ENCODE assay signal across 24 cellular contexts in the genomic region with DNA sequence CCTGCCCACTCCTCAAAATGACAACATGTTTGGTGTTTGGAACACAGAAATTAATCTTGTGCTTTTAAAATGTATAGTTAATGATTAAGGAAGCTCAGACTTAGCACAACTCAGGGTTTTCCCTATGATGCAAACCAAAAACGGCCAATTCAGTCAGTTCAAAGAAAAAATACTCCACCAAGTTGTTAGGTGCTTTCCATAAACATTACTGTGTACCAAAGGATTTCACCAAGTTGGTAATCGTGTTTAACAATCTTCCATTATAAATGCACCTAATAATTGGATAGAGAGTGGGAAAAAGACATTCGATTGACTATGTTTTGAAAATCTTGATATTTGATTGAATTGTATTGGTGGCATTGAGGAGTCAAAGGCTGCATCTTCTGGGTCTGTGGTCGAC. TPM values are rescaled to one million over a fixed set of nuclear protein-coding genes. Genes with fewer than 3 reads are reported as not detected.
A peak's percentile ranks its signal among the peaks of the same experiment; 100 is the strongest.
DNase-seq lines count a peak whose midpoint lies in the region; ATAC-seq and TF ChIP-seq lines count a peak whose summit lies in the region.
"Had no signal": no experiment of that assay in that cellular context is flagged by ENCODE, and none has a peak within 500 bp of the region (broad histone marks: within the 10 kb centered on the region; RNA-seq: fewer than 3 reads in every experiment).

No MANE protein-coding gene starts in this region.

- no peaks in the 10 kb centered on the region for H3K36me3 Mint-ChIP-seq in activated naive CD4-positive, alpha-beta T cell treated with anti-CD3 and anti-CD28 coated beads, Interleukin-2, amount 50 U/mL, for 24 hours

- TF ChIP-seq POLR2A in heart left ventricle (IDR thresholded peaks at IDR 0.05), result no peak

- H3K4me3 ChIP-seq in SU-DHL-6 (ENCODE audit: insufficient read depth, low read length, poor library complexity, severe bottlenecking), result no peak overlapping the region
- H3K4me3 ChIP-seq in colonic mucosa, result no peak overlapping the region
- no peak overlapping the region for H3K4me3 ChIP-seq in heart left ventricle
- H3K4me3 ChIP-seq: BLaER1, GM23248, smooth muscle cell, tibial nerve had no signal

- ATAC-seq in heart left ventricle (no peak), GM21515 (IDR thresholded peaks at IDR 0.05; ENCODE audit: unreplicated experiment) (no peak)
- ATAC-seq: right cardiac atrium, Right ventricle myocardium inferior had no signal

- TF ChIP-seq CTCF in SU-DHL-6 (IDR thresholded peaks at IDR 0.05; ENCODE audit: insufficient read depth, low read length, poor library complexity, severe bottlenecking) (no peak), colonic mucosa (IDR thresholded peaks at IDR 0.05) (no peak), heart left ventricle (IDR thresholded peaks at IDR 0.05) (no peak)

- DNase-seq in activated naive CD4-positive, alpha-beta T cell treated with Interleukin-2 at 50 U/mL for 16 hours, result no peak
- DNase-seq in colonic mucosa, result no peak
- DNase-seq in heart left ventricle, result no peak
- no peak for DNase-seq in NCI-H1436 (lab: John Stamatoyannopoulos, UW)
- DNase-seq: activated effector memory CD4-positive, alpha-beta T cell treated with Interleukin-2 at 50 U/mL for 16 hours; central memory CD4-positive, alpha-beta T cell; COR-L47; GM23248; Kasumi-1; NCI-H1417; NCI-H2081; NCI-H226; NCI-H526 treated with DMSO at 0.1 percent for 48 hours; right cardiac atrium; SK-N-SH; stimulated activated CD4-positive, alpha-beta T cell treated with anti-CD3 and anti-CD28 coated beads, Interleukin-1b, Interleukin-23, amount 100 ng/mL, for 48 hours had no signal

- no peak overlapping the region for H3K4me2 ChIP-seq in SU-DHL-6 (ENCODE audit: low read depth, low read length, poor library complexity, severe bottlenecking)
- H3K4me2 ChIP-seq: BLaER1, SK-N-SH, smooth muscle cell had no signal

- H4K20me1 ChIP-seq in SU-DHL-6 (ENCODE audit: low read depth, low read length), result no peaks in the 10 kb centered on the region
- H4K20me1 ChIP-seq: BLaER1 had no signal

- H2AFZ ChIP-seq in SU-DHL-6 (ENCODE audit: low read depth, low read length, severe bottlenecking), result peak overlapping the region; percentile 18
- H2AFZ ChIP-seq: GM23248 had no signal

- peak overlapping the region; percentile 63 for H3K27ac Mint-ChIP-seq in activated naive CD4-positive, alpha-beta T cell treated with anti-CD3 and anti-CD28 coated beads, Interleukin-2, amount 50 U/mL, for 24 hours

- H3K9me3 Mint-ChIP-seq in activated naive CD4-positive, alpha-beta T cell treated with anti-CD3 and anti-CD28 coated beads, Interleukin-2, amount 50 U/mL, for 24 hours, result no peaks in the 10 kb centered on the region

- no peak overlapping the region for H3K4me3 Mint-ChIP-seq in activated naive CD4-positive, alpha-beta T cell treated with anti-CD3 and anti-CD28 coated beads, Interleukin-2, amount 50 U/mL, for 24 hours

- H3K9ac ChIP-seq in SU-DHL-6 (ENCODE audit: low read length) (no peak overlapping the region), colonic mucosa (ENCODE audit: low read depth in 2 of 2, low read length in 2 of 2) (no peak overlapping the region)
- H3K9ac ChIP-seq: BLaER1, GM23248, SK-N-SH had no signal

- no peaks in the 10 kb centered on the region for H3K27me3 Mint-ChIP-seq in activated naive CD4-positive, alpha-beta T cell treated with anti-CD3 and anti-CD28 coated beads, Interleukin-2, amount 50 U/mL, for 24 hours

- H3K27ac ChIP-seq in SU-DHL-6 (ENCODE audit: low read depth, low read length), result no peak overlapping the region
- H3K27ac ChIP-seq in colonic mucosa, result peak overlapping the region; percentile 13
- H3K27ac ChIP-seq in heart left ventricle, result no peak overlapping the region
- H3K27ac ChIP-seq: BLaER1, GM23248, tibial nerve had no signal

- H3K4me1 ChIP-seq in colonic mucosa (peaks cover 7% of the 10 kb centered on the region), heart left ventricle (peaks cover 0 to 31% (median 0%) of the 10 kb centered on the region in 12 donors)

- intact Hi-C loops in colonic mucosa (cut with DNase I), result no loop called here
- intact Hi-C loops in heart left ventricle (cut with DNase I), result no loop called here

- WGBS in heart left ventricle, 4 donors, result 86 to 93% (median 91%) methylated on average over 4 of the region's 4 CpGs

- H3F3A ChIP-seq in SU-DHL-6 (ENCODE audit: insufficient read depth), result peaks cover 36% of the 10 kb centered on the region

- H3K9me2 ChIP-seq in SU-DHL-6 (replicated peaks; ENCODE audit: insufficient read depth, low read length), result no peaks in the 10 kb centered on the region
- H3K9me2 ChIP-seq: SK-N-SH had no signal

- H3K27me3 ChIP-seq in SU-DHL-6 (ENCODE audit: low read length), result no peaks in the 10 kb centered on the region
- no peaks in the 10 kb centered on the region for H3K27me3 ChIP-seq in colonic mucosa
- no peaks in the 10 kb centered on the region for H3K27me3 ChIP-seq in heart left ventricle
- H3K27me3 ChIP-seq: BLaER1, tibial nerve had no signal

- no peaks in the 10 kb centered on the region for H3K79me2 ChIP-seq in SU-DHL-6 (ENCODE audit: insufficient read depth, low read length)

- H3K36me3 ChIP-seq in SU-DHL-6 (ENCODE audit: low read length) (no peaks in the 10 kb centered on the region), colonic mucosa (no peaks in the 10 kb centered on the region), heart left ventricle (no peaks in the 10 kb centered on the region)
- H3K36me3 ChIP-seq: BLaER1, tibial nerve had no signal

- peaks cover 53% of the 10 kb centered on the region for H3K4me1 Mint-ChIP-seq in activated naive CD4-positive, alpha-beta T cell treated with anti-CD3 and anti-CD28 coated beads, Interleukin-2, amount 50 U/mL, for 24 hours

- no peaks in the 10 kb centered on the region for H3K9me3 ChIP-seq in SU-DHL-6 (ENCODE audit: insufficient read depth, low read length)
- no peaks in the 10 kb centered on the region for H3K9me3 ChIP-seq in colonic mucosa
- H3K9me3 ChIP-seq in heart left ventricle, result no peaks in the 10 kb centered on the region
- H3K9me3 ChIP-seq: BLaER1, SK-N-SH, tibial nerve had no signal

RNA-seq across cellular contexts. Expression of a gene that starts 33.3 kb away (rescaled TPM):
- 1 to 10 TPM; 2.8 to 8.1 TPM for total RNA-seq in colonic mucosa
- 1 to 10 TPM; 2.8 to 7.1 (median 4.4) TPM for total RNA-seq in heart left ventricle
- polyA plus RNA-seq in heart left ventricle, result 1 to 10 TPM; 2.2 to 2.7 TPM
- total RNA-seq: G401 had no signal
